In the genomic region with DNA sequence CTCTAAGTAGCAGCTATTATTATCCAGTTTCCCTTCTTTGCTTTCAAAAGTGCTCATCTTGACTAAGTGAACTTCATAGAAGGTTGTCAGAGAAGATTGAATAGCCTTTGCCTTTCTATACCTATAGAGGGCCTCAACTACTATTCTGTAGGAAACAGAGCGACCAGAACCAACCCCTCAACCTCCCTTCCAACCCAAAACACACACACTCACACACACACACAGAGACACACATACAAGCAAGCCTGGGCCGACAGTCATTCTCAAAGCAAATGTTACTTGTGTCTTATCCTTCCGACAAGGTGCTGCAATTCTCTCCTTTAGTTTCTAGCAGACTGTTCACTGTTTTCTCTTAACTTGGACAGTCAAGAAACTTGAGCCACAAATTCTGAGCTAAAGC, we compare ENCODE assay signal across 1 cellular context.
TF ChIP-seq lines count a peak whose summit lies in the region.

No MANE protein-coding gene starts in this region.

TF ChIP-seq in endothelial cell of umbilical vein, 7 proteins besides CTCF, POLR2A, EP300 and RAD21 (continued from another document):
- TF ChIP-seq GATA2 (IDR thresholded peaks at IDR 0.05; ENCODE audit: insufficient read depth, insufficient read length, low read depth, low read length) (no peak), FOS (IDR thresholded peaks at IDR 0.05; ENCODE audit: borderline replicate concordance, insufficient read depth, low read length) (no peak)
